12 cellular contexts compared by ENCODE assay signal in genomic region chr16:4403133-4403949, GRCh38. TPM values are rescaled to one million over a fixed set of nuclear protein-coding genes. Genes with fewer than 3 reads are reported as not detected.
DNase-seq lines count a peak whose midpoint lies in the region; ATAC-seq lines count a peak whose summit lies in the region.
"Had no signal": no experiment of that assay in that cellular context is flagged by ENCODE, and none has a peak within 500 bp of the region (broad histone marks: within the 10 kb centered on the region; RNA-seq: fewer than 3 reads in every experiment).

No MANE protein-coding gene starts in this region.

- CTCF ChIA-PET in CD4-positive, alpha-beta memory T cell (lab: Charles Lee; ENCODE audit: partially characterized antibody): interaction anchor here (0.6 to 3.9 kb wide), 33 partner anchors 10 to 193 kb away, joined by 3 to 50 read pairs (median 4); partner anchors contain the start of genes CORO7 and PAM16

- H3K9me3 ChIP-seq in CD4-positive, alpha-beta memory T cell (ENCODE audit: control insufficient read depth in 1 of 2, low read length in 2 of 2): no peaks in the 10 kb centered on the region
- no peaks in the 10 kb centered on the region for H3K9me3 ChIP-seq in effector memory CD4-positive, alpha-beta T cell (ENCODE audit: control insufficient read depth, low read length)
- H3K9me3 ChIP-seq: breast epithelium, thoracic aorta had no signal

- H3K4me1 ChIP-seq in CD4-positive, alpha-beta memory T cell (ENCODE audit: insufficient read depth, low read length): no peaks in the 10 kb centered on the region
- peaks cover 4% of the 10 kb centered on the region for H3K4me1 ChIP-seq in effector memory CD4-positive, alpha-beta T cell (ENCODE audit: control insufficient read depth, insufficient read depth, low read length, poor library complexity, severe bottlenecking)
- H3K4me1 ChIP-seq: neural progenitor cell had no signal

- peak overlapping the region in 4 of 7 donors; percentile 42 to 95 (median 82) for H3K27ac Mint-ChIP-seq in CD4-positive, alpha-beta memory T cell
- H3K27ac Mint-ChIP-seq in naive thymus-derived CD8-positive, alpha-beta T cell: peak overlapping the region in 5 of 10 donors; percentile 41 to 97 (median 61)
- H3K27ac Mint-ChIP-seq: activated T-helper 2 cell treated with anti-CD3 and anti-CD28 coated beads, Interferon-gamma antibody, Interleukin-2, Interleukin-4, amounts not matched to agents 10 μg/mL and 5 μg/mL and 100 μg/mL, durations not matched to agents 14 hours and 24 hours and 36 hours had no signal

- POLR2A ChIA-PET in CD4-positive, alpha-beta memory T cell (lab: Charles Lee; ENCODE audit: partially characterized antibody): interaction anchor here (0.6 to 3.0 kb wide), 5 partner anchors 8 to 579 kb away, joined by 3 to 49 read pairs (median 3); partner anchors contain the start of genes CORO7 and PAM16
- POLR2A ChIA-PET in naive thymus-derived CD8-positive, alpha-beta T cell (lab: Charles Lee): interaction anchor here (0.6 to 2.7 kb wide), 4 partner anchors 10 to 122 kb away, joined by 4 to 12 read pairs (median 6); partner anchors contain the start of gene CORO7

- peak; percentile 0 to 4 for ATAC-seq in naive thymus-derived CD8-positive, alpha-beta T cell

- DNase-seq in CD4-positive, alpha-beta memory T cell: peak in 1 of 5 donors; percentile 43
- peak; percentile 31 for DNase-seq in H7
- DNase-seq in effector memory CD4-positive, alpha-beta T cell: no peak
- peak in 3 of 10 donors; percentile 15 to 23 (median 21) for DNase-seq in naive thymus-derived CD8-positive, alpha-beta T cell
- no peak for DNase-seq in activated CD8-positive, alpha-beta memory T cell treated with anti-CD3 and anti-CD28 coated beads, Interleukin-2, amount 50 U/mL, for 4 hours
- no peak for DNase-seq in AG20443 (ENCODE audit: low spot score)
- DNase-seq in HUDEP-2 (lab: John Stamatoyannopoulos, UW; ENCODE audit: unreplicated experiment in 76 of 76): no peak

- H3K27ac ChIP-seq in CD4-positive, alpha-beta memory T cell (ENCODE audit: low read depth, low read length): no peak overlapping the region
- peak overlapping the region; percentile 13 for H3K27ac ChIP-seq in effector memory CD4-positive, alpha-beta T cell (ENCODE audit: insufficient read depth, low read length, poor library complexity, severe bottlenecking)
- H3K27ac ChIP-seq: breast epithelium, neural progenitor cell, thoracic aorta had no signal

- H3K9me3 Mint-ChIP-seq in CD4-positive, alpha-beta memory T cell: peaks cover 0 to 17% (median 0%) of the 10 kb centered on the region in 8 donors
- H3K9me3 Mint-ChIP-seq in naive thymus-derived CD8-positive, alpha-beta T cell: no peaks in the 10 kb centered on the region
- H3K9me3 Mint-ChIP-seq: activated T-helper 2 cell treated with anti-CD3 and anti-CD28 coated beads, Interferon-gamma antibody, Interleukin-2, Interleukin-4, amounts not matched to agents 10 μg/mL and 5 μg/mL and 100 μg/mL, durations not matched to agents 14 hours and 24 hours and 36 hours; neural progenitor cell had no signal

- no peaks in the 10 kb centered on the region for H3K27me3 ChIP-seq in CD4-positive, alpha-beta memory T cell (ENCODE audit: insufficient read depth, low read length)
- no peaks in the 10 kb centered on the region for H3K27me3 ChIP-seq in H7 (ENCODE audit: control insufficient read depth, insufficient read depth, low read length)
- H3K27me3 ChIP-seq in effector memory CD4-positive, alpha-beta T cell (replicated peaks; ENCODE audit: control insufficient read depth, insufficient read depth, low read length, poor library complexity, severe bottlenecking): no peaks in the 10 kb centered on the region
- H3K27me3 ChIP-seq: breast epithelium, neural progenitor cell had no signal

- H3K4me3 ChIP-seq in CD4-positive, alpha-beta memory T cell (ENCODE audit: low read length in 2 of 2): no peak overlapping the region
- no peak overlapping the region for H3K4me3 ChIP-seq in H7 (ENCODE audit: insufficient read depth, low read depth, low read length)
- no peak overlapping the region for H3K4me3 ChIP-seq in effector memory CD4-positive, alpha-beta T cell (ENCODE audit: insufficient read depth, low read depth, low read length, poor library complexity, severe bottlenecking)

- H3K36me3 Mint-ChIP-seq in CD4-positive, alpha-beta memory T cell: peaks cover 34 to 73% of the 10 kb centered on the region in 2 donors
- peaks cover 0 to 83% (median 17%) of the 10 kb centered on the region in 3 donors for H3K36me3 Mint-ChIP-seq in naive thymus-derived CD8-positive, alpha-beta T cell
- H3K36me3 Mint-ChIP-seq: neural progenitor cell had no signal

- H3K36me3 ChIP-seq in CD4-positive, alpha-beta memory T cell (ENCODE audit: insufficient read depth, low read length): peaks cover 79% of the 10 kb centered on the region
- H3K36me3 ChIP-seq in H7 (replicated peaks; ENCODE audit: control insufficient read depth, insufficient read depth, low read length): peaks cover 2% of the 10 kb centered on the region
- H3K36me3 ChIP-seq in effector memory CD4-positive, alpha-beta T cell (ENCODE audit: control insufficient read depth, insufficient read depth, low read length): peaks cover 90% of the 10 kb centered on the region
- H3K36me3 ChIP-seq: breast epithelium, neural progenitor cell had no signal

- intact Hi-C loops in CD4-positive, alpha-beta memory T cell (cut with micrococcal nuclease): loop anchor here (2.0 kb wide), 1 partner anchor 115 kb away; no protein-coding TSS in a partner anchor

- no peak overlapping the region for H3K4me3 Mint-ChIP-seq in CD4-positive, alpha-beta memory T cell
- peak overlapping the region in 3 of 10 donors; percentile 24 to 41 (median 33) for H3K4me3 Mint-ChIP-seq in naive thymus-derived CD8-positive, alpha-beta T cell
- H3K4me3 Mint-ChIP-seq: neural progenitor cell had no signal

- no peaks in the 10 kb centered on the region for H3K27me3 Mint-ChIP-seq in CD4-positive, alpha-beta memory T cell
- peaks cover 0 to 3% (median 0%) of the 10 kb centered on the region in 5 donors for H3K27me3 Mint-ChIP-seq in naive thymus-derived CD8-positive, alpha-beta T cell

- peaks cover 19 to 36% (median 24%) of the 10 kb centered on the region in 4 donors for H3K4me1 Mint-ChIP-seq in CD4-positive, alpha-beta memory T cell
- H3K4me1 Mint-ChIP-seq in naive thymus-derived CD8-positive, alpha-beta T cell: peaks cover 19 to 47% (median 30%) of the 10 kb centered on the region in 4 donors

RNA-seq across cellular contexts. Expression of gene CORO7, which starts 13.1 kb away (rescaled TPM):
- 100 to 1,000 TPM; 176 to 184 TPM for total RNA-seq in CD4-positive, alpha-beta memory T cell
- 100 to 1,000 TPM in 1 of 2 donors, 10 to 100 TPM in 1; 48.2 to 139 TPM for polyA plus RNA-seq in CD4-positive, alpha-beta memory T cell
- total RNA-seq in H7 (2014; rRNA removed; shearing (Covaris generic)): 37.9 and 45.5 TPM in 2 replicates
- 100 to 1,000 TPM; 161 to 169 TPM for total RNA-seq in naive thymus-derived CD8-positive, alpha-beta T cell
- 10 to 100 TPM; 44.6 to 79.9 (median 45.5) TPM for polyA plus RNA-seq in naive thymus-derived CD8-positive, alpha-beta T cell

RNA-seq across cellular contexts. Expression of gene DNAJA3, which starts 22.3 kb away (rescaled TPM):
- total RNA-seq in CD4-positive, alpha-beta memory T cell: 10 to 100 TPM; 67.5 to 71.1 TPM
- 10 to 100 TPM; 52.4 to 55.5 TPM for polyA plus RNA-seq in CD4-positive, alpha-beta memory T cell
- total RNA-seq in H7 (2014; rRNA removed; shearing (Covaris generic)): 85.5 and 87.8 TPM in 2 replicates
- total RNA-seq in naive thymus-derived CD8-positive, alpha-beta T cell: 10 to 100 TPM; 70.6 to 71.3 TPM
- 10 to 100 TPM; 43.4 to 64.8 (median 45.2) TPM for polyA plus RNA-seq in naive thymus-derived CD8-positive, alpha-beta T cell

RNA-seq across cellular contexts. Expression of gene VASN, which starts 31.7 kb away (rescaled TPM):
- total RNA-seq in CD4-positive, alpha-beta memory T cell: under 1 TPM; 0.11 to 0.29 TPM
- under 1 TPM in 1 of 2 donors, not detected in 1; 0.16 TPM for polyA plus RNA-seq in CD4-positive, alpha-beta memory T cell
- total RNA-seq in H7 (2014; rRNA removed; shearing (Covaris generic)): 3.7 and 4.6 TPM in 2 replicates
- under 1 TPM; 0.30 to 0.34 TPM for total RNA-seq in naive thymus-derived CD8-positive, alpha-beta T cell
- polyA plus RNA-seq in naive thymus-derived CD8-positive, alpha-beta T cell: under 1 TPM in 1 of 3 donors, not detected in 2; 0.12 TPM
- total RNA-seq: activated T-helper 2 cell treated with anti-CD3 and anti-CD28 coated beads, Interferon-gamma antibody, Interleukin-2, Interleukin-4, amounts not matched to agents 10 μg/mL and 5 μg/mL and 100 μg/mL, durations not matched to agents 14 hours and 24 hours and 36 hours had no signal
- polyA plus RNA-seq: CD8-positive, alpha-beta memory T cell had no signal

RNA-seq across cellular contexts. Expression of gene PAM16, which starts 52.2 kb away (rescaled TPM):
- total RNA-seq in CD4-positive, alpha-beta memory T cell: 10 to 100 TPM; 38.6 to 54.8 TPM
- polyA plus RNA-seq in CD4-positive, alpha-beta memory T cell: 10 to 100 TPM; 34.6 to 34.8 TPM
- 92.3 and 115 TPM in 2 replicates for total RNA-seq in H7 (2014; rRNA removed; shearing (Covaris generic))
- total RNA-seq in naive thymus-derived CD8-positive, alpha-beta T cell: 10 to 100 TPM; 40.9 to 46.1 TPM
- polyA plus RNA-seq in naive thymus-derived CD8-positive, alpha-beta T cell: 10 to 100 TPM; 33.6 to 44.4 (median 39.3) TPM
